17 cellular contexts compared by ENCODE assay signal in genomic region chr1:221099747-221100146, GRCh38.
DNase-seq lines count a peak whose midpoint lies in the region; ATAC-seq and TF ChIP-seq lines count a peak whose summit lies in the region.
"Had no signal": no experiment of that assay in that cellular context is flagged by ENCODE, and none has a peak within 500 bp of the region (broad histone marks: within the 10 kb centered on the region; RNA-seq: fewer than 3 reads in every experiment).

No MANE protein-coding gene starts in this region.

- no peaks in the 10 kb centered on the region for H3K36me3 Mint-ChIP-seq in activated B cell treated with CpG ODN at 0.5 μM for 24 hours (ENCODE audit: low read depth)
- H3K36me3 Mint-ChIP-seq: mesothelial cell of epicardium, neural progenitor cell had no signal

- H3K9me3 Mint-ChIP-seq in stimulated activated naive CD8-positive, alpha-beta T cell treated with anti-CD3 and anti-CD28 coated beads, Interleukin-15, amount 100 ng/mL, for 72 hours: peaks cover 10 to 12% of the 10 kb centered on the region in 2 donors
- H3K9me3 Mint-ChIP-seq in activated B cell treated with CpG ODN at 0.5 μM for 24 hours: no peaks in the 10 kb centered on the region
- H3K9me3 Mint-ChIP-seq: neural progenitor cell had no signal

- H3K79me2 ChIP-seq in osteoblast (ENCODE audit: insufficient read depth, low read length): no peaks in the 10 kb centered on the region

- no peak overlapping the region for H3K4me3 ChIP-seq in osteoblast (ENCODE audit: insufficient read depth, low read length)
- H3K4me3 ChIP-seq: gastroesophageal sphincter, neural progenitor cell, tibial nerve had no signal

- H3K27ac ChIP-seq in osteoblast (ENCODE audit: low read depth, low read length): peak overlapping the region; percentile 91
- H3K27ac ChIP-seq: gastroesophageal sphincter, neural progenitor cell, tibial nerve had no signal

- intact Hi-C loops in activated B cell treated with CpG ODN at 0.5 μM for 24 hours (cut with micrococcal nuclease): loop anchor here (1.0 to 10.0 kb wide), 7 partner anchors 30 to 285 kb away; no protein-coding TSS in a partner anchor

- no peak for TF ChIP-seq POLR2A in GM18505 (IDR thresholded peaks at IDR 0.05; ENCODE audit: borderline replicate concordance, extremely low read depth, insufficient read depth, insufficient read length)

- TF ChIP-seq CTCF in activated B cell treated with CpG ODN at 0.5 μM for 24 hours (IDR thresholded peaks at IDR 0.05) (no peak), osteoblast (IDR thresholded peaks at IDR 0.05; ENCODE audit: extremely low read depth, low read depth, low read length) (no peak)

- peak; percentile 69 for ATAC-seq in stimulated activated naive CD8-positive, alpha-beta T cell treated with anti-CD3 and anti-CD28 coated beads, Interleukin-15, amount 100 ng/mL, for 72 hours
- ATAC-seq in stimulated activated naive CD8-positive, alpha-beta T cell treated with anti-CD3 and anti-CD28 coated beads, Interleukin-15, Interleukin-2, amounts not matched to agents 100 U/mL and 50 U/mL, for 24 hours: no peak
- no peak for ATAC-seq in activated B cell treated with CpG ODN at 0.5 μM for 24 hours (ENCODE audit: low read depth)
- ATAC-seq in GM18505 (IDR thresholded peaks at IDR 0.05; ENCODE audit: unreplicated experiment): no peak

- peaks cover 5% of the 10 kb centered on the region for H3K4me1 Mint-ChIP-seq in stimulated activated naive CD8-positive, alpha-beta T cell treated with anti-CD3 and anti-CD28 coated beads, Interleukin-15, amount 100 ng/mL, for 72 hours
- H3K4me1 Mint-ChIP-seq in activated B cell treated with CpG ODN at 0.5 μM for 24 hours: peaks cover 24% of the 10 kb centered on the region
- H3K4me1 Mint-ChIP-seq: neural progenitor cell had no signal

- CTCF ChIA-PET in activated B cell treated with CpG ODN at 0.5 μM for 24 hours (lab: Charles Lee): interaction anchor here (0.6 to 4.2 kb wide), 7 partner anchors 87 to 336 kb away, joined by 3 to 28 read pairs (median 12); partner anchors contain the start of gene HLX

- peaks cover 58% of the 10 kb centered on the region for H3K4me1 ChIP-seq in osteoblast (ENCODE audit: insufficient read depth, low read length)
- H3K4me1 ChIP-seq: neural progenitor cell had no signal

- H4K20me1 ChIP-seq in osteoblast (ENCODE audit: insufficient read depth, low read length): no peaks in the 10 kb centered on the region

- H3K4me3 Mint-ChIP-seq in stimulated activated naive CD8-positive, alpha-beta T cell treated with anti-CD3 and anti-CD28 coated beads, Interleukin-15, amount 100 ng/mL, for 72 hours: no peak overlapping the region
- H3K4me3 Mint-ChIP-seq in activated B cell treated with CpG ODN at 0.5 μM for 24 hours: no peak overlapping the region
- H3K4me3 Mint-ChIP-seq: activated naive CD4-positive, alpha-beta T cell treated with anti-CD3 and anti-CD28 coated beads for 36 hours; mesothelial cell of epicardium; neural progenitor cell had no signal

- no peak overlapping the region for H2AFZ ChIP-seq in osteoblast (ENCODE audit: low read length)
- H2AFZ ChIP-seq: neural progenitor cell had no signal

- no peak overlapping the region for H3K27ac Mint-ChIP-seq in stimulated activated naive CD8-positive, alpha-beta T cell treated with anti-CD3 and anti-CD28 coated beads, Interleukin-15, amount 100 ng/mL, for 72 hours
- H3K27ac Mint-ChIP-seq in activated B cell treated with CpG ODN at 0.5 μM for 24 hours: peak overlapping the region; percentile 73
- H3K27ac Mint-ChIP-seq: activated naive CD4-positive, alpha-beta T cell treated with anti-CD3 and anti-CD28 coated beads for 36 hours; mesothelial cell of epicardium; neural progenitor cell had no signal

- no peaks in the 10 kb centered on the region for H3K27me3 ChIP-seq in osteoblast (ENCODE audit: insufficient read depth, low read length)
- H3K27me3 ChIP-seq: gastroesophageal sphincter, neural progenitor cell, tibial nerve had no signal

- DNase-seq in stimulated activated naive CD8-positive, alpha-beta T cell treated with anti-CD3 and anti-CD28 coated beads, Interleukin-15, amount 100 ng/mL, for 72 hours: peak; percentile 13
- DNase-seq in stimulated activated naive CD8-positive, alpha-beta T cell treated with anti-CD3 and anti-CD28 coated beads, Interleukin-15, Interleukin-2, amounts not matched to agents 100 U/mL and 50 U/mL, for 24 hours: no peak
- DNase-seq in activated B cell treated with CpG ODN at 0.5 μM for 24 hours: no peak
- no peak for DNase-seq in osteoblast (ENCODE audit: insufficient read length, low spot score, missing footprints)
- no peak for DNase-seq in HuH-7 (ENCODE audit: low spot score)
- DNase-seq in DMS 273 treated with DMSO at 0.1 percent for 48 hours (lab: John Stamatoyannopoulos, UW): no peak
- DNase-seq: activated naive CD4-positive, alpha-beta T cell treated with anti-CD3 and anti-CD28 coated beads for 36 hours; anterior cingulate cortex; NCI-H1105; NCI-H524 treated with DMSO at 0.1 percent for 48 hours; SHP77 treated with DMSO at 0.1 percent for 48 hours; stimulated activated naive CD4-positive, alpha-beta T cell had no signal

- POLR2A ChIA-PET in activated B cell treated with CpG ODN at 0.5 μM for 24 hours (lab: Charles Lee): no interaction called here

- H3K4me2 ChIP-seq in osteoblast (ENCODE audit: insufficient read depth, low read length): no peak overlapping the region
- H3K4me2 ChIP-seq: neural progenitor cell had no signal

- H3K9me3 ChIP-seq in osteoblast (ENCODE audit: low read depth, low read length): no peaks in the 10 kb centered on the region
- H3K9me3 ChIP-seq: gastroesophageal sphincter, tibial nerve had no signal

- H3K27me3 Mint-ChIP-seq in stimulated activated naive CD8-positive, alpha-beta T cell treated with anti-CD3 and anti-CD28 coated beads, Interleukin-15, amount 100 ng/mL, for 72 hours: peaks cover 11% of the 10 kb centered on the region
- no peaks in the 10 kb centered on the region for H3K27me3 Mint-ChIP-seq in activated B cell treated with CpG ODN at 0.5 μM for 24 hours

- no peaks in the 10 kb centered on the region for H3K36me3 ChIP-seq in osteoblast (ENCODE audit: insufficient read depth, low read length)
- H3K36me3 ChIP-seq: gastroesophageal sphincter, neural progenitor cell, tibial nerve had no signal

Comparison
In these comparisons a context has a peak if more than half of its experiments do, and no peak if none do; other contexts are left out.
1. DNase-seq: peak in stimulated activated naive CD8-positive, alpha-beta T cell treated with anti-CD3 and anti-CD28 coated beads, Interleukin-15, amount 100 ng/mL, for 72 hours (2 of 2); none in stimulated activated naive CD8-positive, alpha-beta T cell treated with anti-CD3 and anti-CD28 coated beads, Interleukin-15, Interleukin-2, amounts not matched to agents 100 U/mL and 50 U/mL, for 24 hours (single experiment), activated B cell treated with CpG ODN at 0.5 μM for 24 hours (single experiment), osteoblast (single experiment), HuH-7 (single experiment) and DMS 273 treated with DMSO at 0.1 percent for 48 hours (single experiment).